ENCODE assay signal across 22 cellular contexts in genomic region chr16:75206749-75207451, GRCh38. TPM values are rescaled to one million over a fixed set of nuclear protein-coding genes. Genes with fewer than 3 reads are reported as not detected.
DNase-seq lines count a peak whose midpoint lies in the region; ATAC-seq, FAIRE-seq and TF ChIP-seq lines count a peak whose summit lies in the region.
"Had no signal": no experiment of that assay in that cellular context is flagged by ENCODE, and none has a peak within 500 bp of the region (broad histone marks: within the 10 kb centered on the region; RNA-seq: fewer than 3 reads in every experiment).

TSS of gene CTRB2 (minus strand) at chr16:75207161. CDS start at chr16:75207141, 20 bp downstream.

- no peak for TF ChIP-seq RAD21 in IMR-90 (IDR thresholded peaks at IDR 0.05; ENCODE audit: low read length)

- intact Hi-C loops in IMR-90 (cut with micrococcal nuclease) (loop anchor here (2.0 kb wide), 1 partner anchor 18 kb away; no protein-coding TSS in a partner anchor), posterior vena cava (cut with DNase I) (loop anchor here (1.0 to 2.0 kb wide), 2 partner anchors 17 to 18 kb away; no protein-coding TSS in a partner anchor)

- no peak within 1 kb of the TSS for H3K23ac ChIP-seq in IMR-90 (ENCODE audit: low read depth, low read length)

- POLR2A ChIA-PET in IMR-90 (lab: Charles Lee; ENCODE audit: unreplicated experiment) = no interaction called here

- CTCF ChIA-PET in IMR-90 (lab: Yijun Ruan, JAX) = no interaction called here

- no peak within 1 kb of the TSS for H3K27ac ChIP-seq in IMR-90 (ENCODE audit: insufficient read depth, low read length)
- H3K27ac ChIP-seq: ascending aorta, heart right ventricle had no signal

- no peak within 1 kb of the TSS for H3K4me2 ChIP-seq in IMR-90 (ENCODE audit: low read depth, low read length)

- 0 out of 2 replicates have a peak, but pooled peaks cover 2% of the 10 kb centered on the region for H3K27me3 ChIP-seq in IMR-90 (ENCODE audit: control insufficient read depth, insufficient read depth, low read length)
- H3K27me3 ChIP-seq: ascending aorta, heart right ventricle had no signal

- no peaks in the 10 kb centered on the region for H3K79me1 ChIP-seq in IMR-90 (ENCODE audit: low read depth in 1 of 2, low read length in 2 of 2)

- H3K36me3 ChIP-seq in IMR-90 (ENCODE audit: control insufficient read depth, insufficient read depth, low read length) = no peaks in the 10 kb centered on the region
- H3K36me3 ChIP-seq: ascending aorta, heart right ventricle had no signal

- H4K8ac ChIP-seq in IMR-90 (ENCODE audit: low read depth in 2 of 2, low read length in 2 of 2) = no peak within 1 kb of the TSS

- H3K9ac ChIP-seq in IMR-90 (ENCODE audit: low read depth, low read length) = no peak within 1 kb of the TSS

- dilution Hi-C loops in IMR-90 (cut with HindIII; ENCODE audit: low sequenced_read_pairs, unreplicated experiment) = no loop called here

- DNase-seq in IMR-90 = no peak
- DNase-seq in iPS-NIHi7 (ENCODE audit: extremely low spot score) = peak; percentile 10
- DNase-seq in posterior vena cava (ENCODE audit: low spot score) = peak; percentile 64
- DNase-seq in NCI-H2227 (lab: John Stamatoyannopoulos, UW; ENCODE audit: unreplicated experiment) = no peak
- no peak for DNase-seq in RCC 7860 (ENCODE audit: low spot score)
- DNase-seq in H4 (ENCODE audit: low spot score) = no peak
- no peak for DNase-seq in HTR-8/SVneo (ENCODE audit: insufficient read length, low spot score)
- DNase-seq: activated T-cell treated with anti-CD3 and anti-CD28 coated beads for 4 hours; CD4-positive, alpha-beta memory T cell; heart right ventricle; mesendoderm; NCI-H1436 treated with DMSO at 0.1 percent for 48 hours; NCI-H774; stimulated activated naive CD4-positive, alpha-beta T cell treated with Interleukin-2 at 50 U/mL for 16 hours; SW 1271 had no signal

- H3K4ac ChIP-seq in IMR-90 (ENCODE audit: low read depth, low read length) = no peak within 1 kb of the TSS

- no peaks in the 10 kb centered on the region for H3K4me1 ChIP-seq in IMR-90 (ENCODE audit: control insufficient read depth, insufficient read depth, low read length)
- H3K4me1 ChIP-seq: ascending aorta, heart right ventricle had no signal

- FAIRE-seq in RCC 7860 (lab: Jason Lieb, UNC) (no peak), HTR-8/SVneo (lab: Jason Lieb, UNC) (no peak)
- FAIRE-seq: islet of Langerhans, TTC549, urothelium cell line had no signal

- H2BK5ac ChIP-seq in IMR-90 (ENCODE audit: low read depth, low read length, poor library complexity, severe bottlenecking) = no peak within 1 kb of the TSS

- no peak within 1 kb of the TSS for H3K56ac ChIP-seq in IMR-90 (ENCODE audit: extremely low read depth, insufficient read depth, low read length)

- no peak within 1 kb of the TSS for H2AK9ac ChIP-seq in IMR-90 (replicated peaks; ENCODE audit: low read depth, low read length, poor library complexity)

- H3K9me3 ChIP-seq in IMR-90 (ENCODE audit: control insufficient read depth, insufficient read depth, low read length) = no peaks in the 10 kb centered on the region
- H3K9me3 ChIP-seq: ascending aorta, heart right ventricle had no signal

- H4K20me1 ChIP-seq in IMR-90 (ENCODE audit: insufficient read depth, low read length) = no peaks in the 10 kb centered on the region

- ATAC-seq in GM18868 (IDR thresholded peaks at IDR 0.05; ENCODE audit: unreplicated experiment) (peak; percentile 78), IMR-90 (ENCODE audit: low read depth) (0 out of 2 replicates have a peak, but pooled peaks have one; percentile 28)

- no TSS peak for BruUV-seq in IMR-90 (replicated peaks; lab: Mats Ljungman, UMichigan)

- no peaks in the 10 kb centered on the region for H3K9me1 ChIP-seq in IMR-90 (ENCODE audit: insufficient read depth, low read length)

- H3K18ac ChIP-seq in IMR-90 (ENCODE audit: low read depth, low read length) = no peak within 1 kb of the TSS

- H4K5ac ChIP-seq in IMR-90 (ENCODE audit: low read depth, low read length) = no peak within 1 kb of the TSS

- no peak within 1 kb of the TSS for H4K91ac ChIP-seq in IMR-90 (ENCODE audit: insufficient read depth, low read depth, low read length)

- no peak within 1 kb of the TSS for H3K4me3 ChIP-seq in IMR-90 (ENCODE audit: insufficient read depth, low read depth, low read length)
- H3K4me3 ChIP-seq: ascending aorta, heart right ventricle had no signal

- 94% methylated on average over 11 of the region's 24 CpGs; no CpG with 5 or more reads in 1 of the 2 experiments for WGBS in IMR-90 (ENCODE audit: extremely low coverage in 2 of 2, insufficient read length in 1 of 2), 2 experiments

- no peak within 1 kb of the TSS for H2BK20ac ChIP-seq in IMR-90 (ENCODE audit: low read depth, low read length)

- H3K14ac ChIP-seq in IMR-90 (replicated peaks; ENCODE audit: low read depth, low read length) = no peak within 1 kb of the TSS

- in situ Hi-C loops in IMR-90 (cut with MboI; ENCODE audit: low sequenced_read_pairs) = loop anchor here (25.0 kb wide), 2 partner anchors 380 to 555 kb away; no protein-coding TSS in a partner anchor

- no peak for TF ChIP-seq POLR2A in IMR-90 (IDR thresholded peaks at IDR 0.05; ENCODE audit: low read depth, low read length)

- no peak within 1 kb of the TSS for H2BK120ac ChIP-seq in IMR-90 (ENCODE audit: low read depth, low read length)

- no peak within 1 kb of the TSS for H2AFZ ChIP-seq in IMR-90 (replicated peaks; ENCODE audit: low read length, poor library complexity)

- no peak for TF ChIP-seq CTCF in IMR-90 (conservative IDR thresholded peaks at IDR 0.05; ENCODE audit: low read depth, low read length)

- H2AK5ac ChIP-seq in IMR-90 (ENCODE audit: low read depth, low read length) = no peak within 1 kb of the TSS

- no peak within 1 kb of the TSS for H2BK15ac ChIP-seq in IMR-90 (ENCODE audit: low read depth, low read length)

TF ChIP-seq in IMR-90, 13 proteins besides CTCF, POLR2A, EP300 and RAD21:
- TF ChIP-seq MAZ (IDR thresholded peaks at IDR 0.05; ENCODE audit: borderline replicate concordance, low read depth, low read length) (no peak), MXI1 (IDR thresholded peaks at IDR 0.05; ENCODE audit: borderline replicate concordance, low read depth, low read length) (no peak), RCOR1 (IDR thresholded peaks at IDR 0.05; ENCODE audit: insufficient replicate concordance, low read length) (no peak), USF2 (IDR thresholded peaks at IDR 0.05; ENCODE audit: low read depth, low read length) (no peak), CEBPB (IDR thresholded peaks at IDR 0.05; ENCODE audit: low read depth, low read length) (no peak), BHLHE40 (IDR thresholded peaks at IDR 0.05; ENCODE audit: low read depth, low read length) (no peak), CHD1 (IDR thresholded peaks at IDR 0.05; ENCODE audit: low read depth, low read length) (no peak), SMC3 (IDR thresholded peaks at IDR 0.05; ENCODE audit: low read depth, low read length) (no peak), FOS (IDR thresholded peaks at IDR 0.05; ENCODE audit: low read depth, low read length) (no peak), MAFK (IDR thresholded peaks at IDR 0.05; ENCODE audit: low read depth, low read length) (no peak), RFX5 (IDR thresholded peaks at IDR 0.05; ENCODE audit: low read depth, low read length) (no peak), NFE2L2 (IDR thresholded peaks at IDR 0.05; ENCODE audit: low read depth, low read length) (no peak)
- TF ChIP-seq, protein P1, sequence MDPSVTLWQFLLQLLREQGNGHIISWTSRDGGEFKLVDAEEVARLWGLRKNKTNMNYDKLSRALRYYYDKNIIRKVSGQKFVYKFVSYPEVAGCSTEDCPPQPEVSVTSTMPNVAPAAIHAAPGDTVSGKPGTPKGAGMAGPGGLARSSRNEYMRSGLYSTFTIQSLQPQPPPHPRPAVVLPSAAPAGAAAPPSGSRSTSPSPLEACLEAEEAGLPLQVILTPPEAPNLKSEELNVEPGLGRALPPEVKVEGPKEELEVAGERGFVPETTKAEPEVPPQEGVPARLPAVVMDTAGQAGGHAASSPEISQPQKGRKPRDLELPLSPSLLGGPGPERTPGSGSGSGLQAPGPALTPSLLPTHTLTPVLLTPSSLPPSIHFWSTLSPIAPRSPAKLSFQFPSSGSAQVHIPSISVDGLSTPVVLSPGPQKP (IDR thresholded peaks at IDR 0.05; ENCODE audit: borderline replicate concordance, low read depth, low read length) = no peak
TF ChIP-seq in IMR-90: peak in this region for 0.

RNA-seq across cellular contexts. Expression of gene CTRB2, which starts in this region (rescaled TPM):
- total RNA-seq in IMR-90 (2012; rRNA removed) (not detected in 2 replicates), posterior vena cava (1 to 10 TPM in 1 of 2 donors, under 1 TPM in 1; 0.79 to 9.1 TPM)
- not detected in 2 replicates for polyA plus RNA-seq in IMR-90 (2012; rRNA removed)
- polyA plus RNA-seq in IMR-90 (2012; cell fraction: cytosol; rRNA removed) = not detected in 2 replicates
- 0.09 TPM in 1 of 2 replicates, not detected in the other for polyA plus RNA-seq in IMR-90 (2012; cell fraction: nucleus; rRNA removed; ENCODE audit: low replicate concordance)
- total RNA-seq in H4 (2014; rRNA removed; shearing (Covaris generic)) = not detected in 2 replicates
- total RNA-seq: ascending aorta; CD4-positive, alpha-beta memory T cell; chondrocyte; neural crest cell had no signal
- polyA plus RNA-seq: CD4-positive, alpha-beta memory T cell had no signal

Comparison
In these comparisons a context has a peak if more than half of its experiments do, and no peak if none do; other contexts are left out.
1. Peak in ATAC-seq in IMR-90; RNA of the gene not detected or under 1 TPM.
2. DNase-seq: peak in iPS-NIHi7 (single experiment) and posterior vena cava (single experiment); none in IMR-90 (single experiment), NCI-H2227 (single experiment), RCC 7860 (single experiment), H4 (single experiment) and HTR-8/SVneo (single experiment).